1 cellular context compared by ENCODE assay signal in genomic region chr7:149769915-149770314, GRCh38.
TF ChIP-seq lines count a peak whose summit lies in the region.

No MANE protein-coding gene starts in this region.

TF ChIP-seq in GM23338, 12 proteins besides CTCF, POLR2A, EP300 and RAD21 (continued from another document):
- TF ChIP-seq, protein P1, sequence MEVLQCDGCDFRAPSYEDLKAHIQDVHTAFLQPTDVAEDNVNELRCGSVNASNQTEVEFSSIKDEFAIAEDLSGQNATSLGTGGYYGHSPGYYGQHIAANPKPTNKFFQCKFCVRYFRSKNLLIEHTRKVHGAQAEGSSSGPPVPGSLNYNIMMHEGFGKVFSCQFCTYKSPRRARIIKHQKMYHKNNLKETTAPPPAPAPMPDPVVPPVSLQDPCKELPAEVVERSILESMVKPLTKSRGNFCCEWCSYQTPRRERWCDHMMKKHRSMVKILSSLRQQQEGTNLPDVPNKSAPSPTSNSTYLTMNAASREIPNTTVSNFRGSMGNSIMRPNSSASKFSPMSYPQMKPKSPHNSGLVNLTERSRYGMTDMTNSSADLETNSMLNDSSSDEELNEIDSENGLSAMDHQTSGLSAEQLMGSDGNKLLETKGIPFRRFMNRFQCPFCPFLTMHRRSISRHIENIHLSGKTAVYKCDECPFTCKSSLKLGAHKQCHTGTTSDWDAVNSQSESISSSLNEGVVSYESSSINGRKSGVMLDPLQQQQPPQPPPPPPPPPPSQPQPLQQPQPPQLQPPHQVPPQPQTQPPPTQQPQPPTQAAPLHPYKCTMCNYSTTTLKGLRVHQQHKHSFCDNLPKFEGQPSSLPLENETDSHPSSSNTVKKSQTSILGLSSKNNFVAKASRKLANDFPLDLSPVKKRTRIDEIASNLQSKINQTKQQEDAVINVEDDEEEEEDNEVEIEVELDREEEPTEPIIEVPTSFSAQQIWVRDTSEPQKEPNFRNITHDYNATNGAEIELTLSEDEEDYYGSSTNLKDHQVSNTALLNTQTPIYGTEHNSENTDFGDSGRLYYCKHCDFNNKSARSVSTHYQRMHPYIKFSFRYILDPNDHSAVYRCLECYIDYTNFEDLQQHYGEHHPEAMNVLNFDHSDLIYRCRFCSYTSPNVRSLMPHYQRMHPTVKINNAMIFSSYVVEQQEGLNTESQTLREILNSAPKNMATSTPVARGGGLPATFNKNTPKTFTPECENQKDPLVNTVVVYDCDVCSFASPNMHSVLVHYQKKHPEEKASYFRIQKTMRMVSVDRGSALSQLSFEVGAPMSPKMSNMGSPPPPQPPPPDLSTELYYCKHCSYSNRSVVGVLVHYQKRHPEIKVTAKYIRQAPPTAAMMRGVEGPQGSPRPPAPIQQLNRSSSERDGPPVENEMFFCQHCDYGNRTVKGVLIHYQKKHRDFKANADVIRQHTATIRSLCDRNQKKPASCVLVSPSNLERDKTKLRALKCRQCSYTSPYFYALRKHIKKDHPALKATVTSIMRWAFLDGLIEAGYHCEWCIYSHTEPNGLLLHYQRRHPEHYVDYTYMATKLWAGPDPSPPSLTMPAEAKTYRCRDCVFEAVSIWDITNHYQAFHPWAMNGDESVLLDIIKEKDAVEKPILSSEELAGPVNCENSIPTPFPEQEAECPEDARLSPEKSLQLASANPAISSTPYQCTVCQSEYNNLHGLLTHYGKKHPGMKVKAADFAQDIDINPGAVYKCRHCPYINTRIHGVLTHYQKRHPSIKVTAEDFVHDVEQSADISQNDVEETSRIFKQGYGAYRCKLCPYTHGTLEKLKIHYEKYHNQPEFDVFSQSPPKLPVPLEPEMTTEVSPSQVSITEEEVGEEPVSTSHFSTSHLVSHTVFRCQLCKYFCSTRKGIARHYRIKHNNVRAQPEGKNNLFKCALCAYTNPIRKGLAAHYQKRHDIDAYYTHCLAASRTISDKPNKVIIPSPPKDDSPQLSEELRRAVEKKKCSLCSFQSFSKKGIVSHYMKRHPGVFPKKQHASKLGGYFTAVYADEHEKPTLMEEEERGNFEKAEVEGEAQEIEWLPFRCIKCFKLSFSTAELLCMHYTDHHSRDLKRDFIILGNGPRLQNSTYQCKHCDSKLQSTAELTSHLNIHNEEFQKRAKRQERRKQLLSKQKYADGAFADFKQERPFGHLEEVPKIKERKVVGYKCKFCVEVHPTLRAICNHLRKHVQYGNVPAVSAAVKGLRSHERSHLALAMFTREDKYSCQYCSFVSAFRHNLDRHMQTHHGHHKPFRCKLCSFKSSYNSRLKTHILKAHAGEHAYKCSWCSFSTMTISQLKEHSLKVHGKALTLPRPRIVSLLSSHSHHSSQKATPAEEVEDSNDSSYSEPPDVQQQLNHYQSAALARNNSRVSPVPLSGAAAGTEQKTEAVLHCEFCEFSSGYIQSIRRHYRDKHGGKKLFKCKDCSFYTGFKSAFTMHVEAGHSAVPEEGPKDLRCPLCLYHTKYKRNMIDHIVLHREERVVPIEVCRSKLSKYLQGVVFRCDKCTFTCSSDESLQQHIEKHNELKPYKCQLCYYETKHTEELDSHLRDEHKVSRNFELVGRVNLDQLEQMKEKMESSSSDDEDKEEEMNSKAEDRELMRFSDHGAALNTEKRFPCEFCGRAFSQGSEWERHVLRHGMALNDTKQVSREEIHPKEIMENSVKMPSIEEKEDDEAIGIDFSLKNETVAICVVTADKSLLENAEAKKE (CRISPR knock-in tag; IDR thresholded peaks at IDR 0.05), result no peak
- no peak for TF ChIP-seq STAT1 (IDR thresholded peaks at IDR 0.05; ENCODE audit: unreplicated experiment)
- no peak for TF ChIP-seq JUNB (IDR thresholded peaks at IDR 0.05; ENCODE audit: unreplicated experiment)
- no peak for TF ChIP-seq POLR2AphosphoS5 (IDR thresholded peaks at IDR 0.05; ENCODE audit: low read depth)
- no peak for TF ChIP-seq ZNF114 (CRISPR knock-in tag; IDR thresholded peaks at IDR 0.05)
- TF ChIP-seq, protein P2, sequence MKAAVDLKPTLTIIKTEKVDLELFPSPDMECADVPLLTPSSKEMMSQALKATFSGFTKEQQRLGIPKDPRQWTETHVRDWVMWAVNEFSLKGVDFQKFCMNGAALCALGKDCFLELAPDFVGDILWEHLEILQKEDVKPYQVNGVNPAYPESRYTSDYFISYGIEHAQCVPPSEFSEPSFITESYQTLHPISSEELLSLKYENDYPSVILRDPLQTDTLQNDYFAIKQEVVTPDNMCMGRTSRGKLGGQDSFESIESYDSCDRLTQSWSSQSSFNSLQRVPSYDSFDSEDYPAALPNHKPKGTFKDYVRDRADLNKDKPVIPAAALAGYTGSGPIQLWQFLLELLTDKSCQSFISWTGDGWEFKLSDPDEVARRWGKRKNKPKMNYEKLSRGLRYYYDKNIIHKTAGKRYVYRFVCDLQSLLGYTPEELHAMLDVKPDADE (IDR thresholded peaks at IDR 0.05), result no peak
- no peak for TF ChIP-seq EZH2 (IDR thresholded peaks at IDR 0.05; ENCODE audit: low read depth, unreplicated experiment)
- TF ChIP-seq ZNF331 (CRISPR knock-in tag; IDR thresholded peaks at IDR 0.05; ENCODE audit: low read depth), result no peak
- TF ChIP-seq EZH2phosphoT487 (IDR thresholded peaks at IDR 0.05; ENCODE audit: unreplicated experiment), result no peak
